In genomic region chr3:148863814-148864213, GRCh38 we compare ENCODE assay signal across 2 cellular contexts.
TF ChIP-seq lines count a peak whose summit lies in the region.

No MANE protein-coding gene starts in this region.

TF ChIP-seq in IMR-90, 13 proteins besides CTCF, POLR2A, EP300 and RAD21:
- TF ChIP-seq MXI1 (IDR thresholded peaks at IDR 0.05; ENCODE audit: borderline replicate concordance, low read depth, low read length), result no peak
- TF ChIP-seq RCOR1 (IDR thresholded peaks at IDR 0.05; ENCODE audit: insufficient replicate concordance, low read length), result no peak
- no peak for TF ChIP-seq BHLHE40 (IDR thresholded peaks at IDR 0.05; ENCODE audit: low read depth, low read length)
- no peak for TF ChIP-seq NFE2L2 (IDR thresholded peaks at IDR 0.05; ENCODE audit: low read depth, low read length)

TF ChIP-seq in H1, 55 proteins besides CTCF, POLR2A, EP300 and RAD21:
- TF ChIP-seq HDAC2 (IDR thresholded peaks at IDR 0.05; ENCODE audit: borderline replicate concordance in 1 of 2, low read depth in 2 of 2, low read length in 2 of 2) (no peak), NRF1 (IDR thresholded peaks at IDR 0.05; ENCODE audit: low read depth, low read length) (no peak), RXRA (IDR thresholded peaks at IDR 0.05; ENCODE audit: insufficient read depth, low read depth, low read length) (no peak), RNF2 (IDR thresholded peaks at IDR 0.05; ENCODE audit: borderline replicate concordance, low read depth, low read length, missing control alignments, poor library complexity, severe bottlenecking) (no peak)
